ENCODE assay signal across 13 cellular contexts in the genomic region with DNA sequence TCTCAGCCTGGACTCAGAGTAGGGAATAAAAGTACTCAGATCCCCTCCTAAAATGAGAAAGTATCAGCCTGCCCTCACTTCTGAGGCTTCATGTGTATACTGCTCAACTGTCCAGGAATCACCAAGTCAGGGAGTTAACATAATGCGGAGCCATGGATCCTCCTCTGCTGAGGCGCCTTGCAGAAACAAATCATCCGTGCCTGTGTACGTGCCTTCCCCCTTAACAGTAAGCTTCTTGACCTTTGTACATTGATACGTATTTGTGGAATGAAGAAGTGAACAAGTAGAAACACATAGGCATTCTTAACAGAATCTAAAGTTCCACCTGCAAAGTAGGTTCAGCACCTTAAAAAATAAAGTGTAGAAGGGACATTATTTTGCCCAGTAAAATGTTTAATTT.
DNase-seq lines count a peak whose midpoint lies in the region; ATAC-seq and TF ChIP-seq lines count a peak whose summit lies in the region.
"Had no signal": no experiment of that assay in that cellular context is flagged by ENCODE, and none has a peak within 500 bp of the region (broad histone marks: within the 10 kb centered on the region; RNA-seq: fewer than 3 reads in every experiment).

No MANE protein-coding gene starts in this region.

- no peaks in the 10 kb centered on the region for H4K20me1 ChIP-seq in mammary epithelial cell (ENCODE audit: insufficient read depth, low read length)

- DNase-seq in mammary epithelial cell, result no peak
- DNase-seq in MCF 10A (ENCODE audit: unreplicated experiment), result no peak
- DNase-seq in adipocyte (ENCODE audit: low read depth), result no peak
- no peak for DNase-seq in left lung
- no peak for DNase-seq in transverse colon
- DNase-seq in WERI-Rb-1, result no peak
- DNase-seq: adrenal gland; effector CD8-positive, alpha-beta T cell; NCI-H2081 treated with DMSO at 0.1 percent for 48 hours; stimulated activated CD4-positive, alpha-beta T cell treated with anti-CD3 and anti-CD28 coated beads, Interleukin-12 subunit alpha, Interleukin-12 subunit beta, amount 100 ng/mL, for 4 hours had no signal

- H3K4me2 ChIP-seq in mammary epithelial cell (ENCODE audit: insufficient read depth, low read depth, low read length), result peak overlapping the region; percentile 63
- H3K4me2 ChIP-seq: GM23338 had no signal

- in situ Hi-C loops in mammary epithelial cell (cut with MboI; ENCODE audit: low sequenced_read_pairs in 2 of 2), result no loop called here
- in situ Hi-C loops in transverse colon (cut with MboI; ENCODE audit: low pct_ligation_motif_present in 1 of 4, low pct_unique_long_range_greater_than_20kb in 1 of 4, low sequenced_read_pairs in 3 of 4), result no loop called here

- H3K4me1 ChIP-seq in mammary epithelial cell (ENCODE audit: insufficient read depth, low read length) (peaks cover 26% of the 10 kb centered on the region), adipocyte (ENCODE audit: control insufficient read depth, insufficient read depth, low read length) (peaks cover 26% of the 10 kb centered on the region), left lung (peaks cover 11 to 17% of the 10 kb centered on the region in 2 donors), urinary bladder (ENCODE audit: insufficient read depth) (no peaks in the 10 kb centered on the region), transverse colon (peaks cover 0 to 24% (median 10%) of the 10 kb centered on the region in 4 donors)

- peaks cover 92% of the 10 kb centered on the region for H3K79me2 ChIP-seq in mammary epithelial cell (ENCODE audit: insufficient read depth, low read length)

- ATAC-seq in left lung (peak; percentile 55), HG02588 (IDR thresholded peaks at IDR 0.05; ENCODE audit: unreplicated experiment) (no peak)
- ATAC-seq: GM23338 had no signal

- TF ChIP-seq CTCF in mammary epithelial cell (conservative IDR thresholded peaks at IDR 0.05 in 1 of 2, IDR thresholded peaks at IDR 0.05 in 1 of 2; ENCODE audit: extremely low read depth in 1 of 2, insufficient read depth in 1 of 2, low read depth in 1 of 2, low read length in 2 of 2) (no peak), MCF 10A (IDR thresholded peaks at IDR 0.05; ENCODE audit: unreplicated experiment) (no peak), left lung (IDR thresholded peaks at IDR 0.05) (no peak), transverse colon (IDR thresholded peaks at IDR 0.05) (no peak), WERI-Rb-1 (IDR thresholded peaks at IDR 0.05; ENCODE audit: low read depth, low read length) (no peak)

- no peaks in the 10 kb centered on the region for H3K27me3 Mint-ChIP-seq in MCF 10A (ENCODE audit: insufficient read depth, unreplicated experiment)

- intact Hi-C loops in mammary epithelial cell (cut with micrococcal nuclease) (no loop called here), MCF 10A (cut with micrococcal nuclease) (no loop called here), left lung (cut with DNase I) (no loop called here), transverse colon (cut with DNase I; ENCODE audit: low total_unique reads) (no loop called here)

- H3K9ac ChIP-seq in mammary epithelial cell (ENCODE audit: insufficient read depth, low read length) (peak overlapping the region; percentile 16), adipocyte (ENCODE audit: low read length) (peak overlapping the region; percentile 41)

- TF ChIP-seq EP300 in transverse colon (IDR thresholded peaks at IDR 0.05; ENCODE audit: low read depth), result no peak

- H3K27ac Mint-ChIP-seq in MCF 10A (ENCODE audit: low read depth, unreplicated experiment), result no peak overlapping the region
- H3K27ac Mint-ChIP-seq: GM23338 had no signal

- H3K27me3 ChIP-seq in mammary epithelial cell (ENCODE audit: insufficient read depth, low read length) (no peaks in the 10 kb centered on the region), adipocyte (replicated peaks; ENCODE audit: control insufficient read depth, insufficient read depth, low read length) (no peaks in the 10 kb centered on the region), left lung (no peaks in the 10 kb centered on the region), transverse colon (no peaks in the 10 kb centered on the region), WERI-Rb-1 (ENCODE audit: insufficient read depth, low read depth, severe bottlenecking) (no peaks in the 10 kb centered on the region)
- H3K27me3 ChIP-seq: adrenal gland had no signal

- H3K36me3 Mint-ChIP-seq in MCF 10A (ENCODE audit: insufficient read depth, unreplicated experiment), result peaks cover 6% of the 10 kb centered on the region

- POLR2A ChIA-PET in MCF 10A (lab: Yijun Ruan, JAX), result interaction anchor here (3.2 kb wide), 1 partner anchor 28 kb away, joined by 8 read pairs; no protein-coding TSS in a partner anchor

- dilution Hi-C loops in mammary epithelial cell (cut with HindIII; ENCODE audit: low sequenced_read_pairs), result no loop called here

- H3K9me3 Mint-ChIP-seq in MCF 10A (ENCODE audit: unreplicated experiment), result no peaks in the 10 kb centered on the region
- H3K9me3 Mint-ChIP-seq: GM23338 had no signal

- no peaks in the 10 kb centered on the region for H3K36me3 ChIP-seq in mammary epithelial cell (ENCODE audit: insufficient read depth, low read length)
- no peaks in the 10 kb centered on the region for H3K36me3 ChIP-seq in adipocyte (ENCODE audit: control insufficient read depth, insufficient read depth, low read length, severe bottlenecking)
- H3K36me3 ChIP-seq in left lung, result no peaks in the 10 kb centered on the region
- H3K36me3 ChIP-seq in urinary bladder (ENCODE audit: insufficient read depth), result no peaks in the 10 kb centered on the region
- no peaks in the 10 kb centered on the region for H3K36me3 ChIP-seq in transverse colon
- no peaks in the 10 kb centered on the region for H3K36me3 ChIP-seq in WERI-Rb-1
- H3K36me3 ChIP-seq: adrenal gland had no signal

- no peaks in the 10 kb centered on the region for H3K9me3 ChIP-seq in mammary epithelial cell (replicated peaks; ENCODE audit: insufficient read depth, low read length)
- H3K9me3 ChIP-seq in adipocyte (ENCODE audit: control insufficient read depth, low read length), result no peaks in the 10 kb centered on the region
- H3K9me3 ChIP-seq in left lung, result no peaks in the 10 kb centered on the region
- H3K9me3 ChIP-seq in transverse colon, result no peaks in the 10 kb centered on the region
- H3K9me3 ChIP-seq in WERI-Rb-1 (ENCODE audit: severe bottlenecking), result no peaks in the 10 kb centered on the region
- H3K9me3 ChIP-seq: adrenal gland had no signal

- BruUV-seq in mammary epithelial cell (replicated peaks; lab: Mats Ljungman, UMichigan) (no TSS peak), MCF 10A (replicated peaks; lab: Mats Ljungman, UMichigan) (no TSS peak)

- peak overlapping the region; percentile 14 for H3K27ac ChIP-seq in mammary epithelial cell (ENCODE audit: insufficient read depth, low read depth, low read length)
- H3K27ac ChIP-seq in left lung, result no peak overlapping the region
- peak overlapping the region; percentile 48 for H3K27ac ChIP-seq in urinary bladder (ENCODE audit: low read depth)
- H3K27ac ChIP-seq in transverse colon, result no peak overlapping the region
- H3K27ac ChIP-seq in WERI-Rb-1, result no peak overlapping the region
- H3K27ac ChIP-seq: adrenal gland had no signal

- CTCF ChIA-PET in mammary epithelial cell (lab: Charles Lee; ENCODE audit: low non-redundant PET), result no interaction called here
- CTCF ChIA-PET in MCF 10A (lab: Yijun Ruan, JAX), result interaction anchor here (1.2 to 1.4 kb wide), 2 partner anchors 22 to 73 kb away, joined by 3 to 5 read pairs; no protein-coding TSS in a partner anchor

- TF ChIP-seq POLR2A in transverse colon (IDR thresholded peaks at IDR 0.05), result no peak

- H3K4me3 ChIP-seq in mammary epithelial cell (replicated peaks in 1 of 3; ENCODE audit: insufficient read depth in 1 of 3, low read depth in 2 of 3, low read length in 3 of 3), result no peak overlapping the region
- peak overlapping the region; percentile 36 for H3K4me3 ChIP-seq in adipocyte (ENCODE audit: low read length)
- no peak overlapping the region for H3K4me3 ChIP-seq in left lung
- H3K4me3 ChIP-seq in urinary bladder (ENCODE audit: low read depth, low read length), result no peak overlapping the region
- no peak overlapping the region for H3K4me3 ChIP-seq in transverse colon
- no peak overlapping the region for H3K4me3 ChIP-seq in WERI-Rb-1 (ENCODE audit: low read depth, low read length)
- H3K4me3 ChIP-seq: adrenal gland, GM23338 had no signal

- H2AFZ ChIP-seq in mammary epithelial cell (ENCODE audit: low read depth, low read length), result no peak overlapping the region
- H2AFZ ChIP-seq: GM23338 had no signal

- peaks cover 13% of the 10 kb centered on the region for H3K4me1 Mint-ChIP-seq in MCF 10A (ENCODE audit: insufficient read depth, unreplicated experiment)

- WGBS in mammary epithelial cell (ENCODE audit: low coverage, missing lambda C conversion rate), result 50% methylated on average over 5 of the region's 5 CpGs
- 59% methylated on average over 5 of the region's 5 CpGs for WGBS in urinary bladder
- WGBS in transverse colon (ENCODE audit: low coverage in 1 of 2), 2 donors, result 50% methylated on average over 5 of the region's 5 CpGs; no CpG with 5 or more reads in 1 of the 2 donors

- H3K4me3 Mint-ChIP-seq in MCF 10A (ENCODE audit: unreplicated experiment), result no peak overlapping the region
- H3K4me3 Mint-ChIP-seq: GM23338 had no signal

Comparison
In these comparisons a context has a peak if more than half of its experiments do, and no peak if none do; other contexts are left out.
1. H3K27ac ChIP-seq: peak in mammary epithelial cell (single experiment) and urinary bladder (single experiment); none in left lung (0 of 2), transverse colon (0 of 4) and WERI-Rb-1 (single experiment).